Comparison of ENCODE assay signal across 15 cellular contexts in genomic region chr17:6326483-6326882, GRCh38.
"Had no signal": no experiment of that assay in that cellular context is flagged by ENCODE, and none has a peak within 500 bp of the region (broad histone marks: within the 10 kb centered on the region; RNA-seq: fewer than 3 reads in every experiment).

No MANE protein-coding gene starts in this region.

- H3K36me3 ChIP-seq: colonic mucosa, tibial artery had no signal

- FAIRE-seq: frontal cortex, keratinocyte had no signal

- H3K27ac Mint-ChIP-seq: endodermal cell; immature natural killer cell; naive B cell; nephron; stimulated activated effector memory CD8-positive, alpha-beta T cell treated with anti-CD3 and anti-CD28 coated beads, Interleukin-12 subunit alpha, Interleukin-12 subunit beta, amount 100 ng/mL, for 72 hours had no signal

- H3K4me1 ChIP-seq: colonic mucosa, psoas muscle, tibial artery had no signal

- DNase-seq: colonic mucosa; effector CD4-positive, alpha-beta T cell; immature natural killer cell; naive B cell; retina; stimulated activated CD4-positive, alpha-beta T cell treated with anti-CD3 and anti-CD28 coated beads, Interleukin-4, amount 100 ng/mL, for 1 hour; tibial artery had no signal

- H3K36me3 Mint-ChIP-seq: immature natural killer cell; naive B cell; stimulated activated effector memory CD8-positive, alpha-beta T cell treated with anti-CD3 and anti-CD28 coated beads, Interleukin-12 subunit alpha, Interleukin-12 subunit beta, amount 100 ng/mL, for 72 hours had no signal

- ATAC-seq: stimulated activated effector memory CD8-positive, alpha-beta T cell treated with anti-CD3 and anti-CD28 coated beads, Interleukin-12 subunit alpha, Interleukin-12 subunit beta, amount 100 ng/mL, for 72 hours; stimulated activated naive CD8-positive, alpha-beta T cell treated with anti-CD3 and anti-CD28 coated beads, Interleukin-15, Interleukin-2, amounts not matched to agents 100 U/mL and 50 U/mL, for 24 hours had no signal

- H3K27me3 ChIP-seq: colonic mucosa had no signal

- H3K4me1 Mint-ChIP-seq: endodermal cell; immature natural killer cell; naive B cell; nephron; stimulated activated effector memory CD8-positive, alpha-beta T cell treated with anti-CD3 and anti-CD28 coated beads, Interleukin-12 subunit alpha, Interleukin-12 subunit beta, amount 100 ng/mL, for 72 hours had no signal

- H3K9me3 ChIP-seq: colonic mucosa, psoas muscle, tibial artery had no signal

- H3K4me3 ChIP-seq: colonic mucosa, psoas muscle, smooth muscle cell, tibial artery had no signal

- H3K4me3 Mint-ChIP-seq: endodermal cell; immature natural killer cell; naive B cell; nephron; stimulated activated effector memory CD8-positive, alpha-beta T cell treated with anti-CD3 and anti-CD28 coated beads, Interleukin-12 subunit alpha, Interleukin-12 subunit beta, amount 100 ng/mL, for 72 hours had no signal

- H3K27ac ChIP-seq: colonic mucosa, tibial artery had no signal

- H3K4me2 ChIP-seq: smooth muscle cell had no signal

- H3K9me3 Mint-ChIP-seq: endodermal cell; nephron; stimulated activated effector memory CD8-positive, alpha-beta T cell treated with anti-CD3 and anti-CD28 coated beads, Interleukin-12 subunit alpha, Interleukin-12 subunit beta, amount 100 ng/mL, for 72 hours had no signal
